Comparison of ENCODE assay signal across 8 cellular contexts in genomic region chr7:102287465-102288146, GRCh38. TPM values are rescaled to one million over a fixed set of nuclear protein-coding genes. Genes with fewer than 3 reads are reported as not detected.
DNase-seq lines count a peak whose midpoint lies in the region; ATAC-seq and TF ChIP-seq lines count a peak whose summit lies in the region.

No MANE protein-coding gene starts in this region.

- H3K27me3 ChIP-seq in NT2/D1 (ENCODE audit: insufficient read depth, insufficient read length): no peaks in the 10 kb centered on the region
- no peaks in the 10 kb centered on the region for H3K27me3 ChIP-seq in breast epithelium

- peak overlapping the region; percentile 88 for H3K9ac ChIP-seq in NT2/D1 (ENCODE audit: insufficient read length, low read depth)

- H3K4me1 ChIP-seq in NT2/D1 (ENCODE audit: insufficient read depth, insufficient read length) (peaks cover 28% of the 10 kb centered on the region), breast epithelium (peaks cover 0 to 4% of the 10 kb centered on the region in 2 donors)

- no peak for TF ChIP-seq CTCF in breast epithelium (IDR thresholded peaks at IDR 0.05)

- DNase-seq in Ammon's horn (ENCODE audit: low spot score): peak; percentile 48
- DNase-seq in NT2/D1 (ENCODE audit: low read depth, low spot score): no peak
- no peak for DNase-seq in breast epithelium (ENCODE audit: low spot score in 2 of 2)
- DNase-seq in left kidney (ENCODE audit: low read depth, low spot score): peak; percentile 70
- DNase-seq in stimulated activated naive CD8-positive, alpha-beta T cell treated with anti-CD3 and anti-CD28 coated beads, Interleukin-15, amount 100 ng/mL, for 72 hours: peak in 1 of 2 donors; percentile 44

- no peaks in the 10 kb centered on the region for H3K9me3 Mint-ChIP-seq in stimulated activated naive CD8-positive, alpha-beta T cell treated with anti-CD3 and anti-CD28 coated beads, Interleukin-15, amount 100 ng/mL, for 72 hours

- ATAC-seq in GM18861 (IDR thresholded peaks at IDR 0.05; ENCODE audit: unreplicated experiment): peak; percentile 10
- ATAC-seq in stimulated activated naive CD8-positive, alpha-beta T cell treated with anti-CD3 and anti-CD28 coated beads, Interleukin-15, amount 100 ng/mL, for 72 hours: peak; percentile 30
- no peak for ATAC-seq in GM21786 (IDR thresholded peaks at IDR 0.05; ENCODE audit: unreplicated experiment)
- ATAC-seq in GM21825 (IDR thresholded peaks at IDR 0.05; ENCODE audit: unreplicated experiment): no peak

- H3K4me3 Mint-ChIP-seq in stimulated activated naive CD8-positive, alpha-beta T cell treated with anti-CD3 and anti-CD28 coated beads, Interleukin-15, amount 100 ng/mL, for 72 hours: peak overlapping the region; percentile 45 to 66

- H3K4me1 Mint-ChIP-seq in stimulated activated naive CD8-positive, alpha-beta T cell treated with anti-CD3 and anti-CD28 coated beads, Interleukin-15, amount 100 ng/mL, for 72 hours: peaks cover 62% of the 10 kb centered on the region

- TF ChIP-seq POLR2A in breast epithelium (IDR thresholded peaks at IDR 0.05): no peak

- no peak overlapping the region for H3K27ac Mint-ChIP-seq in stimulated activated naive CD8-positive, alpha-beta T cell treated with anti-CD3 and anti-CD28 coated beads, Interleukin-15, amount 100 ng/mL, for 72 hours

- peak overlapping the region; percentile 73 for H3K4me3 ChIP-seq in NT2/D1 (ENCODE audit: insufficient read length, low read depth)
- peak overlapping the region; percentile 77 to 91 (median 81) for H3K4me3 ChIP-seq in breast epithelium

- no peaks in the 10 kb centered on the region for H3K9me3 ChIP-seq in NT2/D1 (ENCODE audit: insufficient read depth, low read length)
- H3K9me3 ChIP-seq in breast epithelium: no peaks in the 10 kb centered on the region

- H3K36me3 ChIP-seq in NT2/D1 (ENCODE audit: insufficient read depth, insufficient read length, low read length) (no peaks in the 10 kb centered on the region), breast epithelium (no peaks in the 10 kb centered on the region)

- intact Hi-C loops in breast epithelium (cut with DNase I; ENCODE audit: low total_unique reads): no loop called here

- H3K27me3 Mint-ChIP-seq in stimulated activated naive CD8-positive, alpha-beta T cell treated with anti-CD3 and anti-CD28 coated beads, Interleukin-15, amount 100 ng/mL, for 72 hours: peaks cover 32% of the 10 kb centered on the region

- H3K27ac ChIP-seq in breast epithelium: peak overlapping the region in 1 of 2 donors; percentile 5

RNA-seq across cellular contexts. Expression of gene SH2B2, which starts 0.9 kb away (rescaled TPM):
- total RNA-seq in breast epithelium: 1 to 10 TPM; 1.6 to 6.6 (median 4.0) TPM

Comparison
In these comparisons a context has a peak if more than half of its experiments do, and no peak if none do; other contexts are left out.
1. DNase-seq: peak in Ammon's horn (single experiment) and left kidney (single experiment); none in NT2/D1 (single experiment) and breast epithelium (0 of 2).
2. ATAC-seq: peak in GM18861 (single experiment) and stimulated activated naive CD8-positive, alpha-beta T cell treated with anti-CD3 and anti-CD28 coated beads, Interleukin-15, amount 100 ng/mL, for 72 hours (single experiment); none in GM21786 (single experiment) and GM21825 (single experiment).